24 cellular contexts compared by ENCODE assay signal in the genomic region with DNA sequence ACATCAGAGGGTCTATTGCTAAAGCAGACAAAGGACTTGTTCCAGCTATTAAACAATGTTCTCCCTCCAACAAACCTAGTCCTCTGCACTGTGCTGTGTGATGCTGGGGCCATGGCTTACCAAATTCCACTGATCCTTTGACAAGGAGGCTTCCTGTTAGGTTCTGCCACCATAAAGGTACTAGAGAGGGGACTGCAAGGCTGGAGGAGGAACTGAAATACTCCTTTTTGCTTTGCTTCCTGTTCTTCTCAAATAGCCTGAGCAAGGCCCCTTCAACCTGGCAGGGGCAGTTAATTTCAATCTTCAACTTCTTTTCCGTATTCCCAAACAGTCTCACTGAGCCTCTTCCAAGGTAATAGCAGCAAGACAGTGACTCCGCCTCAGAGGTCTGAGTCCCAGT.
DNase-seq lines count a peak whose midpoint lies in the region; ATAC-seq lines count a peak whose summit lies in the region.
"Had no signal": no experiment of that assay in that cellular context is flagged by ENCODE, and none has a peak within 500 bp of the region (broad histone marks: within the 10 kb centered on the region; RNA-seq: fewer than 3 reads in every experiment).

No MANE protein-coding gene starts in this region.

- no peak overlapping the region for H4K8ac ChIP-seq in trophoblast cell (ENCODE audit: low read depth, low read length)

- H3K9me2 ChIP-seq in GM23248 (ENCODE audit: insufficient read depth): no peaks in the 10 kb centered on the region; the same call in 1 of the 2 replicates

- no peak overlapping the region for H3K4ac ChIP-seq in trophoblast cell (ENCODE audit: low read depth, low read length)

- H3K4me1 ChIP-seq in trophoblast cell (ENCODE audit: control insufficient read depth in 1 of 2, insufficient read depth in 2 of 2, low read length in 2 of 2): no peaks in the 10 kb centered on the region
- H3K4me1 ChIP-seq in GM23248 (ENCODE audit: insufficient read depth): no peaks in the 10 kb centered on the region
- H3K4me1 ChIP-seq: ascending aorta, tibial nerve had no signal

- ATAC-seq in GM19043 (IDR thresholded peaks at IDR 0.05; ENCODE audit: low read depth, unreplicated experiment): peak; percentile 62
- peak; percentile 83 for ATAC-seq in HG02798 (IDR thresholded peaks at IDR 0.05; ENCODE audit: poor library complexity, unreplicated experiment)
- ATAC-seq: activated CD8-positive, alpha-beta memory T cell treated with anti-CD3 and anti-CD28 coated beads, Interleukin-2, amount 10 ng/mL, durations not matched to agents 7 days and 5 days; activated T-helper 17 cell treated with anti-CD3 and anti-CD28 coated beads, Interleukin-2, amount 50 U/mL, for 72 hours had no signal

- H3F3A ChIP-seq in GM23248 (ENCODE audit: insufficient read depth): no peaks in the 10 kb centered on the region

- H3K18ac ChIP-seq in trophoblast cell (ENCODE audit: low read length): no peak overlapping the region

- no peak overlapping the region for H2BK5ac ChIP-seq in trophoblast cell (ENCODE audit: low read depth, low read length, poor library complexity)

- no peaks in the 10 kb centered on the region for H3K36me3 ChIP-seq in trophoblast cell (ENCODE audit: control insufficient read depth in 1 of 2, insufficient read depth in 2 of 2, low read length in 2 of 2)
- no peaks in the 10 kb centered on the region for H3K36me3 ChIP-seq in GM23248 (ENCODE audit: low read depth)
- H3K36me3 ChIP-seq: ascending aorta, tibial nerve, WERI-Rb-1 had no signal

- H4K20me1 ChIP-seq in GM23248 (ENCODE audit: insufficient read depth): no peaks in the 10 kb centered on the region

- H3K9me3 ChIP-seq in trophoblast cell (ENCODE audit: insufficient read depth, low read depth, low read length): no peaks in the 10 kb centered on the region
- H3K9me3 ChIP-seq in GM23248 (ENCODE audit: low read depth): no peaks in the 10 kb centered on the region
- H3K9me3 ChIP-seq: ascending aorta, tibial nerve had no signal

- in situ Hi-C loops in KBM-7 (cut with MboI; ENCODE audit: low pct_unique_long_range_greater_than_20kb, low sequenced_read_pairs) (no loop called here), GM23248 (cut with MboI) (no loop called here)

- H3K27ac ChIP-seq in trophoblast cell (ENCODE audit: low read depth, low read length) (no peak overlapping the region), GM23248 (no peak overlapping the region)
- H3K27ac ChIP-seq: ascending aorta, tibial nerve, WERI-Rb-1 had no signal

- no peak overlapping the region for H3K14ac ChIP-seq in trophoblast cell (ENCODE audit: low read length)

- H3K27me3 ChIP-seq in trophoblast cell (ENCODE audit: insufficient read depth, low read length) (no peaks in the 10 kb centered on the region), GM23248 (replicated peaks; ENCODE audit: insufficient read depth) (no peaks in the 10 kb centered on the region)
- H3K27me3 ChIP-seq: ascending aorta, tibial nerve had no signal

- no peak overlapping the region for H3K4me3 ChIP-seq in trophoblast cell (ENCODE audit: low read depth, low read length)
- H3K4me3 ChIP-seq in GM23248: no peak overlapping the region
- H3K4me3 ChIP-seq: ascending aorta, tibial nerve had no signal

- H3K23ac ChIP-seq in trophoblast cell (ENCODE audit: low read length): peak overlapping the region; percentile 22

- no CpG with 5 or more reads among the region's 2 CpGs for WGBS in trophoblast cell (ENCODE audit: extremely low coverage, insufficient coverage, insufficient read length)
- WGBS in GM23248 (ENCODE audit: low coverage in 1 of 2, low lambda C conversion rate in 2 of 2, missing lambda C conversion rate in 2 of 2), 2 experiments: 78 to 83% methylated on average over 2 of the region's 2 CpGs

- H3K4me2 ChIP-seq in trophoblast cell (ENCODE audit: low read length) (no peak overlapping the region), GM23248 (ENCODE audit: unreplicated experiment) (no peak overlapping the region)

- H3K9ac ChIP-seq in trophoblast cell (ENCODE audit: low read length): no peak overlapping the region
- H3K9ac ChIP-seq in GM23248: no peak overlapping the region

- no peak overlapping the region for H2BK120ac ChIP-seq in trophoblast cell (ENCODE audit: insufficient read depth, low read length, poor library complexity)

- H3K79me2 ChIP-seq in trophoblast cell (ENCODE audit: control insufficient read depth, insufficient read depth, low read length, poor library complexity) (no peaks in the 10 kb centered on the region), GM23248 (ENCODE audit: insufficient read depth) (no peaks in the 10 kb centered on the region)

- H2AFZ ChIP-seq in trophoblast cell (ENCODE audit: insufficient read depth, low read length, poor library complexity): no peak overlapping the region
- no peak overlapping the region for H2AFZ ChIP-seq in GM23248

- H4K91ac ChIP-seq in trophoblast cell (ENCODE audit: low read depth, low read length): no peak overlapping the region

- H3K79me1 ChIP-seq in trophoblast cell (ENCODE audit: low read length): no peaks in the 10 kb centered on the region

- no peak overlapping the region for H2AK5ac ChIP-seq in trophoblast cell (ENCODE audit: low read length)

- no peak overlapping the region for H2BK12ac ChIP-seq in trophoblast cell (ENCODE audit: low read length)

- H4K12ac ChIP-seq in trophoblast cell (ENCODE audit: low read depth, low read length): no peak overlapping the region

- DNase-seq in KBM-7 (peak; percentile 1), trophoblast cell (no peak), GM23248 (no peak), NCI-H510A treated with DMSO at 0.1 percent for 48 hours (lab: John Stamatoyannopoulos, UW) (no peak), NCI-H187 (lab: John Stamatoyannopoulos, UW) (no peak)
- DNase-seq: activated CD4-positive, alpha-beta T cell treated with anti-CD3 and anti-CD28 coated beads, Interleukin-2, amount 10 ng/mL, durations not matched to agents 7 days and 5 days; activated CD8-positive, alpha-beta memory T cell treated with anti-CD3 and anti-CD28 coated beads, Interleukin-2, amount 10 ng/mL, durations not matched to agents 7 days and 5 days; caudate nucleus; CD4-positive, CD25-positive, alpha-beta regulatory T cell; kidney glomerular epithelial cell; mammary epithelial cell; naive B cell; NCI-H1417; NCI-H510A; nucleus accumbens; small intestine; stimulated activated CD4-positive, alpha-beta T cell treated with anti-CD3 and anti-CD28 coated beads, Interleukin-4, amount 100 ng/mL, for 1 hour; T-helper 2 cell; WERI-Rb-1 had no signal
